Comparison of ENCODE assay signal across 1 cellular context in the genomic region with DNA sequence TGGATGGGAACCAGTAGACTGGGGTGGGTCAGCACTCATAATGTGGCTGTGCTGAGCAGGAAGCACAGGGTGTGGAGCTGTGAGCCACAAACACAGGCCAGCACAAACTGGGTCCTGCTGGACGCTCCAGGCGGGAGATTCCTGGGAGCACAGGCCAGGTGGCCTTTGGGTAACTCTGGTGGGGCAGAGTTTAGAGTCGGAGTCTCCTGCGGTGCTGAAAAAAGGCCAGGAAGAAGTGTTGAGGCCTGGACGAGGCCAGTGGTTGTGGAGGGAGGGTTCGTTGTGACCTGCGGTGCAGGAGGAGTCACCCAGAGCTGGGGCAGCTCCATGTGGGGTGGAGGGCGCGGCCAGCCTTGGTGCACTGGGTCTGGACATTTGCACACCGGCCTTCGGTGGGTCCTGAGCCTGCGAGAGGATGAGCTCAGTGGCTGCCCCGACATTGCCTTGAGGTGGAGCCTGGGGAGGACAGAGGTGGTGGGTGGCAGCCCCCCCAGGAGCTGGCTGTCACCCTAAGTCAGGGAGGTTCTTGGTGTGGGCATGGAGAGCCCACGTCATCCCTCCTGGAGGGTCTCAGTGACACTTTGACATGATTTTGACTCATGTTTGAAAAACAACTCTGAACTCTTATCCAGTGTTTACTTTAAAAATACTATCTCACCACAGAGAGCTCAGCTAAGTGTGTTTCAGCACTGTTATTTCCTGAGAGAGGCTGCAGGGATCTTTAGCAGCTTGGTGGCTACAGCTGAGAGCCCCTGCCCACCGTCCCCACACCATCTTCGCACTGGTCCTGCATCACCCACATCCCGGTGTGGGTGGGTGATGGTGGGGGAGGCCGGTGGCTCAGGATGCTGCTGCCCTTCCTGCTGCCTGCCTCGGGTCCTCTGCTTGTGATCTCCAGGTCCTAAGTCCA.
A peak's percentile ranks its signal among the peaks of the same experiment; 100 is the strongest.
TF ChIP-seq lines count a peak whose summit lies in the region.

No MANE protein-coding gene starts in this region.

TF ChIP-seq in HepG2, 621 proteins besides CTCF, POLR2A, EP300 and RAD21 (continued from another document and continues in another):
- TF ChIP-seq, protein P1, sequence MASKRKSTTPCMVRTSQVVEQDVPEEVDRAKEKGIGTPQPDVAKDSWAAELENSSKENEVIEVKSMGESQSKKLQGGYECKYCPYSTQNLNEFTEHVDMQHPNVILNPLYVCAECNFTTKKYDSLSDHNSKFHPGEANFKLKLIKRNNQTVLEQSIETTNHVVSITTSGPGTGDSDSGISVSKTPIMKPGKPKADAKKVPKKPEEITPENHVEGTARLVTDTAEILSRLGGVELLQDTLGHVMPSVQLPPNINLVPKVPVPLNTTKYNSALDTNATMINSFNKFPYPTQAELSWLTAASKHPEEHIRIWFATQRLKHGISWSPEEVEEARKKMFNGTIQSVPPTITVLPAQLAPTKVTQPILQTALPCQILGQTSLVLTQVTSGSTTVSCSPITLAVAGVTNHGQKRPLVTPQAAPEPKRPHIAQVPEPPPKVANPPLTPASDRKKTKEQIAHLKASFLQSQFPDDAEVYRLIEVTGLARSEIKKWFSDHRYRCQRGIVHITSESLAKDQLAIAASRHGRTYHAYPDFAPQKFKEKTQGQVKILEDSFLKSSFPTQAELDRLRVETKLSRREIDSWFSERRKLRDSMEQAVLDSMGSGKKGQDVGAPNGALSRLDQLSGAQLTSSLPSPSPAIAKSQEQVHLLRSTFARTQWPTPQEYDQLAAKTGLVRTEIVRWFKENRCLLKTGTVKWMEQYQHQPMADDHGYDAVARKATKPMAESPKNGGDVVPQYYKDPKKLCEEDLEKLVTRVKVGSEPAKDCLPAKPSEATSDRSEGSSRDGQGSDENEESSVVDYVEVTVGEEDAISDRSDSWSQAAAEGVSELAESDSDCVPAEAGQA (IDR thresholded peaks at IDR 0.05; ENCODE audit: low read depth) = no peak
- TF ChIP-seq, protein P1 (CRISPR knock-in tag; IDR thresholded peaks at IDR 0.05; ENCODE audit: borderline replicate concordance) = no peak
- TF ChIP-seq ZHX1 (CRISPR knock-in tag; IDR thresholded peaks at IDR 0.05; ENCODE audit: low read depth) (no peak), ZNF329 (CRISPR knock-in tag; IDR thresholded peaks at IDR 0.05; ENCODE audit: low read depth) (no peak), PHF8 (CRISPR knock-in tag; IDR thresholded peaks at IDR 0.05) (no peak), PPARG (CRISPR knock-in tag; conservative IDR thresholded peaks at IDR 0.05) (0 out of 2 replicates have a peak, but pooled peaks have one; percentile 53), ZNF33B (CRISPR knock-in tag; IDR thresholded peaks at IDR 0.05) (no peak), ZNF12 (CRISPR knock-in tag; IDR thresholded peaks at IDR 0.05) (no peak), ZBED4 (CRISPR knock-in tag; IDR thresholded peaks at IDR 0.05; ENCODE audit: borderline replicate concordance) (no peak), ZNF501 (CRISPR knock-in tag; IDR thresholded peaks at IDR 0.05) (peak; percentile 65), ZSCAN9 (CRISPR knock-in tag; IDR thresholded peaks at IDR 0.05; ENCODE audit: borderline replicate concordance) (no peak), KMT2A (CRISPR knock-in tag; IDR thresholded peaks at IDR 0.05) (no peak), ATF1 (CRISPR knock-in tag; IDR thresholded peaks at IDR 0.05) (no peak), ZNF652 (CRISPR knock-in tag; IDR thresholded peaks at IDR 0.05; ENCODE audit: borderline replicate concordance, low read depth) (no peak), ZNF225 (CRISPR knock-in tag; IDR thresholded peaks at IDR 0.05) (no peak), ZNF678 (CRISPR knock-in tag; IDR thresholded peaks at IDR 0.05) (no peak), ZNF615 (CRISPR knock-in tag; IDR thresholded peaks at IDR 0.05; ENCODE audit: borderline replicate concordance) (no peak), ZBTB34 (CRISPR knock-in tag; IDR thresholded peaks at IDR 0.05) (no peak), ETV6 (CRISPR knock-in tag; conservative IDR thresholded peaks at IDR 0.05) (no peak)
- TF ChIP-seq, protein P2, sequence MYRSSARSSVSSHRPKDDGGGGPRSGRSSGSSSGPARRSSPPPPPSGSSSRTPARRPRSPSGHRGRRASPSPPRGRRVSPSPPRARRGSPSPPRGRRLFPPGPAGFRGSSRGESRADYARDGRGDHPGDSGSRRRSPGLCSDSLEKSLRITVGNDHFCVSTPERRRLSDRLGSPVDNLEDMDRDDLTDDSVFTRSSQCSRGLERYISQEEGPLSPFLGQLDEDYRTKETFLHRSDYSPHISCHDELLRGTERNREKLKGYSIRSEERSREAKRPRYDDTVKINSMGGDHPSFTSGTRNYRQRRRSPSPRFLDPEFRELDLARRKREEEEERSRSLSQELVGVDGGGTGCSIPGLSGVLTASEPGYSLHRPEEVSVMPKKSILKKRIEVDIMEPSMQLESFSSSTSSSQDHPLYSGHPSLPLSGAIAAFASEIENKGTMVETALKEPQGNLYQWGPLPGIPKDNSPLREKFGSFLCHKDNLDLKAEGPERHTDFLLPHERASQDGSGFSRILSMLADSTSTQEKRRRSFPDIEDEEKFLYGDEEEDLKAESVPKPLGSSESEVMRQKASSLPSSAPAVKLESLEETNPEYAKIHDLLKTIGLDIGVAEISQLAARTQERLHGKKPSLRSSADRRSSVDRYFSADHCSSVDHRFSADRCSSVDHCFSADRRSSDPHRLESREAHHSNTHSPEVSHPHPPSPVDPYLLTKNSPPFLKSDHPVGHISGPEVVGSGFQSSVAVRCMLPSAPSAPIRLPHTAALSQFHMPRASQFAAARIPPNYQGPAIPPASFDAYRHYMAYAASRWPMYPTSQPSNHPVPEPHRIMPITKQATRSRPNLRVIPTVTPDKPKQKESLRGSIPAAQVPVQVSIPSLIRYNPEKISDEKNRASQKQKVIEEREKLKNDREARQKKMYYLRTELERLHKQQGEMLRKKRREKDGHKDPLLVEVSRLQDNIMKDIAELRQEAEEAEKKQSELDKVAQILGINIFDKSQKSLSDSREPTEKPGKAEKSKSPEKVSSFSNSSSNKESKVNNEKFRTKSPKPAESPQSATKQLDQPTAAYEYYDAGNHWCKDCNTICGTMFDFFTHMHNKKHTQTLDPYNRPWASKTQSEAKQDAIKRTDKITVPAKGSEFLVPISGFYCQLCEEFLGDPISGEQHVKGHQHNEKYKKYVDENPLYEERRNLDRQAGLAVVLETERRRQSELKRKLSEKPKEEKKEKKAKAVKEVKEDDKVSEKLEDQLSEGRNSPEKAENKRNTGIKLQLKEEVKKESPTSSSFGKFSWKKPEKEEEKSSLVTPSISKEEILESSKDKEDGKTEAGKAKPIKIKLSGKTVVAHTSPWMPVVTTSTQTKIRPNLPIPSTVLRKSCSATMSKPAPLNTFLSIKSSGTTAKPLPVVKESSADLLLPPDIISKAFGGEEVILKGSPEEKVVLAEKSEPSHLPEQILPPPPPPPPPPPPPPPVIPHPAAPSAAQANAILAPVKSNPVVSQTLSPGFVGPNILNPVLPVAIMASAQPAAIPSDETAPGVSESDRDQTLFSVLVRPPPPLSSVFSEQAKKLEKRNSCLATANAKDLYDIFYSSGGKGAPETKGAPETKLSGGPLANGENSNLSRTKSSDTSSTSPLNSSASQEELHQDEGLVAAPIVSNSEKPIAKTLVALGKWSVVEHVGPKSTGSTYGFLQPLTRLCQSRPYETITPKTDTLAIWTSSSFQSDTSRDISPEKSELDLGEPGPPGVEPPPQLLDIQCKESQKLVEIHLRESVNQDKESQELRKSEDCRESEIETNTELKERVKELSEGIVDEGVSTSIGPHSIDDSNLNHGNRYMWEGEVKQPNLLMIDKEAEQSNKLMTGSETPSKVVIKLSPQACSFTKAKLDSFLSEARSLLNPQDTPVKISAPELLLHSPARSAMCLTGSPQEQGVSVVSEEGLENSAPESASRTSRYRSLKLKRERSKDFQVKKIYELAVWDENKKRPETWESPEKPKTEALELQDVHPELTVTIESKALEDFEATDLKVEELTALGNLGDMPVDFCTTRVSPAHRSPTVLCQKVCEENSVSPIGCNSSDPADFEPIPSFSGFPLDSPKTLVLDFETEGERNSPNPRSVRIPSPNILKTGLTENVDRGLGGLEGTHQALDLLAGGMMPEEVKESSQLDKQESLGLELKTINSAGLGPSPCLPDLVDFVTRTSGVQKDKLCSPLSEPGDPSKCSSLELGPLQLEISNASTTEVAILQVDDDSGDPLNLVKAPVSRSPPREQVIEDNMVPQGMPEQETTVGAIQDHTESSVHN (CRISPR knock-in tag; IDR thresholded peaks at IDR 0.05) = peak; percentile 60; the same call in 1 of the 2 replicates
- TF ChIP-seq, protein P3, sequence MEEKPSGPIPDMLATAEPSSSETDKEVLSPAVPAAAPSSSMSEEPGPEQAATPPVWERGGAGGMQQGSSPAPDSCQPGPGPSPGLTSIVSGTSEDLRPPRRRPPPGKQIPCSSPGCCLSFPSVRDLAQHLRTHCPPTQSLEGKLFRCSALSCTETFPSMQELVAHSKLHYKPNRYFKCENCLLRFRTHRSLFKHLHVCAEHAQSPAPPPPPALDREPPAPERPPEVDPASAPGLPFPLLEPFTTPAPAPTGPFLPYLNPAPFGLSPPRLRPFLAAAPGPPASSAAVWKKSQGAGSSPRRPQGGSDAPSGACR (CRISPR knock-in tag; IDR thresholded peaks at IDR 0.05) = no peak
- TF ChIP-seq, protein P4, sequence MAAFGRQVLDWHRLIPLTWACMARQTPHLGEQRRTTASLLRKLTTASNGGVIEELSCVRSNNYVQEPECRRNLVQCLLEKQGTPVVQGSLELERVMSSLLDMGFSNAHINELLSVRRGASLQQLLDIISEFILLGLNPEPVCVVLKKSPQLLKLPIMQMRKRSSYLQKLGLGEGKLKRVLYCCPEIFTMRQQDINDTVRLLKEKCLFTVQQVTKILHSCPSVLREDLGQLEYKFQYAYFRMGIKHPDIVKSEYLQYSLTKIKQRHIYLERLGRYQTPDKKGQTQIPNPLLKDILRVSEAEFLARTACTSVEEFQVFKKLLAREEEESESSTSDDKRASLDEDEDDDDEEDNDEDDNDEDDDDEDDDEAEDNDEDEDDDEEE (CRISPR knock-in tag; IDR thresholded peaks at IDR 0.05) = no peak
